Comparison of ENCODE assay signal across 1 cellular context in the genomic region with DNA sequence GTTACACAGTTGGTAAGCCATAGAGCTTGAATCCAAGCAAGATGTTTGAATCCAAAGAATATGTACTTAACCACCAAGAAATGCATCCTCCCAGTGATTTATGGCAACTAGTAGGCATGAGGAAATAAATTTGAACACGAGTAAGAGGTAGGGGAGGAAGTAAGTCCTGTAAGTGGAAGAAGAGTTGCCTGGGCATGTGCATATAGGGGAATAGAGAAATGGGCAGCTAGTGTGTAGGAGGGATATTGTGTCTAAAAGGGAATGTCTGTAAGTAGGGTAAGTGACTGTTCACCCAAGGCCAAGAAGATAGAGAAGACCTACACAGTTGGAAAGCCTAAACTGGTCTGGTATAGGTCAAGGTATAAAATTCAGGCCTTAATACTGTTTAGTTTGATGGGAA.
TF ChIP-seq lines count a peak whose summit lies in the region.

No MANE protein-coding gene starts in this region.

TF ChIP-seq in GM23338, 12 proteins besides CTCF, POLR2A, EP300 and RAD21:
- TF ChIP-seq ZNF114 (CRISPR knock-in tag; IDR thresholded peaks at IDR 0.05) (no peak), EZH2 (IDR thresholded peaks at IDR 0.05; ENCODE audit: low read depth, unreplicated experiment) (no peak), CREB1 (CRISPR knock-in tag; IDR thresholded peaks at IDR 0.05; ENCODE audit: low read depth) (no peak), JUNB (IDR thresholded peaks at IDR 0.05; ENCODE audit: unreplicated experiment) (no peak), EZH2phosphoT487 (IDR thresholded peaks at IDR 0.05; ENCODE audit: unreplicated experiment) (no peak), NANOG (IDR thresholded peaks at IDR 0.05; ENCODE audit: borderline replicate concordance) (no peak), POLR2AphosphoS5 (IDR thresholded peaks at IDR 0.05; ENCODE audit: low read depth) (no peak), ZNF331 (CRISPR knock-in tag; IDR thresholded peaks at IDR 0.05; ENCODE audit: low read depth) (no peak), STAT1 (IDR thresholded peaks at IDR 0.05; ENCODE audit: unreplicated experiment) (no peak)
- TF ChIP-seq, protein P1, sequence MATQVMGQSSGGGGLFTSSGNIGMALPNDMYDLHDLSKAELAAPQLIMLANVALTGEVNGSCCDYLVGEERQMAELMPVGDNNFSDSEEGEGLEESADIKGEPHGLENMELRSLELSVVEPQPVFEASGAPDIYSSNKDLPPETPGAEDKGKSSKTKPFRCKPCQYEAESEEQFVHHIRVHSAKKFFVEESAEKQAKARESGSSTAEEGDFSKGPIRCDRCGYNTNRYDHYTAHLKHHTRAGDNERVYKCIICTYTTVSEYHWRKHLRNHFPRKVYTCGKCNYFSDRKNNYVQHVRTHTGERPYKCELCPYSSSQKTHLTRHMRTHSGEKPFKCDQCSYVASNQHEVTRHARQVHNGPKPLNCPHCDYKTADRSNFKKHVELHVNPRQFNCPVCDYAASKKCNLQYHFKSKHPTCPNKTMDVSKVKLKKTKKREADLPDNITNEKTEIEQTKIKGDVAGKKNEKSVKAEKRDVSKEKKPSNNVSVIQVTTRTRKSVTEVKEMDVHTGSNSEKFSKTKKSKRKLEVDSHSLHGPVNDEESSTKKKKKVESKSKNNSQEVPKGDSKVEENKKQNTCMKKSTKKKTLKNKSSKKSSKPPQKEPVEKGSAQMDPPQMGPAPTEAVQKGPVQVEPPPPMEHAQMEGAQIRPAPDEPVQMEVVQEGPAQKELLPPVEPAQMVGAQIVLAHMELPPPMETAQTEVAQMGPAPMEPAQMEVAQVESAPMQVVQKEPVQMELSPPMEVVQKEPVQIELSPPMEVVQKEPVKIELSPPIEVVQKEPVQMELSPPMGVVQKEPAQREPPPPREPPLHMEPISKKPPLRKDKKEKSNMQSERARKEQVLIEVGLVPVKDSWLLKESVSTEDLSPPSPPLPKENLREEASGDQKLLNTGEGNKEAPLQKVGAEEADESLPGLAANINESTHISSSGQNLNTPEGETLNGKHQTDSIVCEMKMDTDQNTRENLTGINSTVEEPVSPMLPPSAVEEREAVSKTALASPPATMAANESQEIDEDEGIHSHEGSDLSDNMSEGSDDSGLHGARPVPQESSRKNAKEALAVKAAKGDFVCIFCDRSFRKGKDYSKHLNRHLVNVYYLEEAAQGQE (IDR thresholded peaks at IDR 0.05; ENCODE audit: unreplicated experiment): no peak
- TF ChIP-seq, protein P2, sequence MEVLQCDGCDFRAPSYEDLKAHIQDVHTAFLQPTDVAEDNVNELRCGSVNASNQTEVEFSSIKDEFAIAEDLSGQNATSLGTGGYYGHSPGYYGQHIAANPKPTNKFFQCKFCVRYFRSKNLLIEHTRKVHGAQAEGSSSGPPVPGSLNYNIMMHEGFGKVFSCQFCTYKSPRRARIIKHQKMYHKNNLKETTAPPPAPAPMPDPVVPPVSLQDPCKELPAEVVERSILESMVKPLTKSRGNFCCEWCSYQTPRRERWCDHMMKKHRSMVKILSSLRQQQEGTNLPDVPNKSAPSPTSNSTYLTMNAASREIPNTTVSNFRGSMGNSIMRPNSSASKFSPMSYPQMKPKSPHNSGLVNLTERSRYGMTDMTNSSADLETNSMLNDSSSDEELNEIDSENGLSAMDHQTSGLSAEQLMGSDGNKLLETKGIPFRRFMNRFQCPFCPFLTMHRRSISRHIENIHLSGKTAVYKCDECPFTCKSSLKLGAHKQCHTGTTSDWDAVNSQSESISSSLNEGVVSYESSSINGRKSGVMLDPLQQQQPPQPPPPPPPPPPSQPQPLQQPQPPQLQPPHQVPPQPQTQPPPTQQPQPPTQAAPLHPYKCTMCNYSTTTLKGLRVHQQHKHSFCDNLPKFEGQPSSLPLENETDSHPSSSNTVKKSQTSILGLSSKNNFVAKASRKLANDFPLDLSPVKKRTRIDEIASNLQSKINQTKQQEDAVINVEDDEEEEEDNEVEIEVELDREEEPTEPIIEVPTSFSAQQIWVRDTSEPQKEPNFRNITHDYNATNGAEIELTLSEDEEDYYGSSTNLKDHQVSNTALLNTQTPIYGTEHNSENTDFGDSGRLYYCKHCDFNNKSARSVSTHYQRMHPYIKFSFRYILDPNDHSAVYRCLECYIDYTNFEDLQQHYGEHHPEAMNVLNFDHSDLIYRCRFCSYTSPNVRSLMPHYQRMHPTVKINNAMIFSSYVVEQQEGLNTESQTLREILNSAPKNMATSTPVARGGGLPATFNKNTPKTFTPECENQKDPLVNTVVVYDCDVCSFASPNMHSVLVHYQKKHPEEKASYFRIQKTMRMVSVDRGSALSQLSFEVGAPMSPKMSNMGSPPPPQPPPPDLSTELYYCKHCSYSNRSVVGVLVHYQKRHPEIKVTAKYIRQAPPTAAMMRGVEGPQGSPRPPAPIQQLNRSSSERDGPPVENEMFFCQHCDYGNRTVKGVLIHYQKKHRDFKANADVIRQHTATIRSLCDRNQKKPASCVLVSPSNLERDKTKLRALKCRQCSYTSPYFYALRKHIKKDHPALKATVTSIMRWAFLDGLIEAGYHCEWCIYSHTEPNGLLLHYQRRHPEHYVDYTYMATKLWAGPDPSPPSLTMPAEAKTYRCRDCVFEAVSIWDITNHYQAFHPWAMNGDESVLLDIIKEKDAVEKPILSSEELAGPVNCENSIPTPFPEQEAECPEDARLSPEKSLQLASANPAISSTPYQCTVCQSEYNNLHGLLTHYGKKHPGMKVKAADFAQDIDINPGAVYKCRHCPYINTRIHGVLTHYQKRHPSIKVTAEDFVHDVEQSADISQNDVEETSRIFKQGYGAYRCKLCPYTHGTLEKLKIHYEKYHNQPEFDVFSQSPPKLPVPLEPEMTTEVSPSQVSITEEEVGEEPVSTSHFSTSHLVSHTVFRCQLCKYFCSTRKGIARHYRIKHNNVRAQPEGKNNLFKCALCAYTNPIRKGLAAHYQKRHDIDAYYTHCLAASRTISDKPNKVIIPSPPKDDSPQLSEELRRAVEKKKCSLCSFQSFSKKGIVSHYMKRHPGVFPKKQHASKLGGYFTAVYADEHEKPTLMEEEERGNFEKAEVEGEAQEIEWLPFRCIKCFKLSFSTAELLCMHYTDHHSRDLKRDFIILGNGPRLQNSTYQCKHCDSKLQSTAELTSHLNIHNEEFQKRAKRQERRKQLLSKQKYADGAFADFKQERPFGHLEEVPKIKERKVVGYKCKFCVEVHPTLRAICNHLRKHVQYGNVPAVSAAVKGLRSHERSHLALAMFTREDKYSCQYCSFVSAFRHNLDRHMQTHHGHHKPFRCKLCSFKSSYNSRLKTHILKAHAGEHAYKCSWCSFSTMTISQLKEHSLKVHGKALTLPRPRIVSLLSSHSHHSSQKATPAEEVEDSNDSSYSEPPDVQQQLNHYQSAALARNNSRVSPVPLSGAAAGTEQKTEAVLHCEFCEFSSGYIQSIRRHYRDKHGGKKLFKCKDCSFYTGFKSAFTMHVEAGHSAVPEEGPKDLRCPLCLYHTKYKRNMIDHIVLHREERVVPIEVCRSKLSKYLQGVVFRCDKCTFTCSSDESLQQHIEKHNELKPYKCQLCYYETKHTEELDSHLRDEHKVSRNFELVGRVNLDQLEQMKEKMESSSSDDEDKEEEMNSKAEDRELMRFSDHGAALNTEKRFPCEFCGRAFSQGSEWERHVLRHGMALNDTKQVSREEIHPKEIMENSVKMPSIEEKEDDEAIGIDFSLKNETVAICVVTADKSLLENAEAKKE (CRISPR knock-in tag; IDR thresholded peaks at IDR 0.05): no peak
- TF ChIP-seq, protein P3, sequence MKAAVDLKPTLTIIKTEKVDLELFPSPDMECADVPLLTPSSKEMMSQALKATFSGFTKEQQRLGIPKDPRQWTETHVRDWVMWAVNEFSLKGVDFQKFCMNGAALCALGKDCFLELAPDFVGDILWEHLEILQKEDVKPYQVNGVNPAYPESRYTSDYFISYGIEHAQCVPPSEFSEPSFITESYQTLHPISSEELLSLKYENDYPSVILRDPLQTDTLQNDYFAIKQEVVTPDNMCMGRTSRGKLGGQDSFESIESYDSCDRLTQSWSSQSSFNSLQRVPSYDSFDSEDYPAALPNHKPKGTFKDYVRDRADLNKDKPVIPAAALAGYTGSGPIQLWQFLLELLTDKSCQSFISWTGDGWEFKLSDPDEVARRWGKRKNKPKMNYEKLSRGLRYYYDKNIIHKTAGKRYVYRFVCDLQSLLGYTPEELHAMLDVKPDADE (IDR thresholded peaks at IDR 0.05): no peak
TF ChIP-seq in GM23338: peak in this region for 0.
